In the genomic region with DNA sequence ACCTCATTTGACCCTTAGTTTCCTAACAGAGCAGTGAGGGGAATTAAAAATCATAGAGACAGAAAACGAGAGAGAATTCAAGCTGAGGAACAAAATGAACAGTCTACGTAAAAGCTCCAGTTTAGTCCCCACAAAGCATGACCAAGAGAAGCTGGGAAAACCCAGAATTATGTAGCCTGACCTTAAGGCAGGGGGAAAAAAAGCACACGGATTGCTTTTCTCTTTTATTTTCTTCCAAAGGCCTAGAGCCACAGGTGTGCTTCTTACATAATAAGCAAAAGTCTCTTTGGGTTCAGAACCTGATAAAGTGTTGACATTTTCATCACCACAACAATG, we compare ENCODE assay signal across 1 cellular context.
TF ChIP-seq lines count a peak whose summit lies in the region.

No MANE protein-coding gene starts in this region.

TF ChIP-seq in HCT116, 20 proteins besides CTCF, POLR2A, EP300 and RAD21:
- TF ChIP-seq, protein P1, sequence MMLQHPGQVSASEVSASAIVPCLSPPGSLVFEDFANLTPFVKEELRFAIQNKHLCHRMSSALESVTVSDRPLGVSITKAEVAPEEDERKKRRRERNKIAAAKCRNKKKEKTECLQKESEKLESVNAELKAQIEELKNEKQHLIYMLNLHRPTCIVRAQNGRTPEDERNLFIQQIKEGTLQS (IDR thresholded peaks at IDR 0.05), result no peak
- TF ChIP-seq SIN3A (IDR thresholded peaks at IDR 0.05; ENCODE audit: low read depth) (no peak), JUND (IDR thresholded peaks at IDR 0.05) (no peak), SRF (IDR thresholded peaks at IDR 0.05; ENCODE audit: low read depth) (no peak), CBX3 (IDR thresholded peaks at IDR 0.05; ENCODE audit: low read depth) (no peak), FOSL1 (IDR thresholded peaks at IDR 0.05; ENCODE audit: low read depth) (no peak), YY1 (IDR thresholded peaks at IDR 0.05; ENCODE audit: extremely low read depth, insufficient replicate concordance, low read depth, low read length) (no peak), POLR2AphosphoS5 (IDR thresholded peaks at IDR 0.05; ENCODE audit: low read depth, low read length) (no peak), CEBPB (IDR thresholded peaks at IDR 0.05; ENCODE audit: low read depth) (no peak), TCF7L2 (IDR thresholded peaks at IDR 0.05; ENCODE audit: borderline replicate concordance, extremely low read depth, insufficient read depth, insufficient read length) (no peak), ZFX (IDR thresholded peaks at IDR 0.05) (no peak), EZH2phosphoT487 (IDR thresholded peaks at IDR 0.05; ENCODE audit: borderline replicate concordance) (no peak), ELF1 (IDR thresholded peaks at IDR 0.05; ENCODE audit: borderline replicate concordance, low read depth) (no peak), EGR1 (IDR thresholded peaks at IDR 0.05; ENCODE audit: low read depth) (no peak), SP1 (IDR thresholded peaks at IDR 0.05; ENCODE audit: low read depth) (no peak), ZNF274 (IDR thresholded peaks at IDR 0.05; ENCODE audit: low read depth, low read length) (no peak), EZH2 (IDR thresholded peaks at IDR 0.05) (no peak)
- TF ChIP-seq, protein P2, sequence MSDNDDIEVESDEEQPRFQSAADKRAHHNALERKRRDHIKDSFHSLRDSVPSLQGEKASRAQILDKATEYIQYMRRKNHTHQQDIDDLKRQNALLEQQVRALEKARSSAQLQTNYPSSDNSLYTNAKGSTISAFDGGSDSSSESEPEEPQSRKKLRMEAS (IDR thresholded peaks at IDR 0.05), result no peak
- TF ChIP-seq, protein P3, sequence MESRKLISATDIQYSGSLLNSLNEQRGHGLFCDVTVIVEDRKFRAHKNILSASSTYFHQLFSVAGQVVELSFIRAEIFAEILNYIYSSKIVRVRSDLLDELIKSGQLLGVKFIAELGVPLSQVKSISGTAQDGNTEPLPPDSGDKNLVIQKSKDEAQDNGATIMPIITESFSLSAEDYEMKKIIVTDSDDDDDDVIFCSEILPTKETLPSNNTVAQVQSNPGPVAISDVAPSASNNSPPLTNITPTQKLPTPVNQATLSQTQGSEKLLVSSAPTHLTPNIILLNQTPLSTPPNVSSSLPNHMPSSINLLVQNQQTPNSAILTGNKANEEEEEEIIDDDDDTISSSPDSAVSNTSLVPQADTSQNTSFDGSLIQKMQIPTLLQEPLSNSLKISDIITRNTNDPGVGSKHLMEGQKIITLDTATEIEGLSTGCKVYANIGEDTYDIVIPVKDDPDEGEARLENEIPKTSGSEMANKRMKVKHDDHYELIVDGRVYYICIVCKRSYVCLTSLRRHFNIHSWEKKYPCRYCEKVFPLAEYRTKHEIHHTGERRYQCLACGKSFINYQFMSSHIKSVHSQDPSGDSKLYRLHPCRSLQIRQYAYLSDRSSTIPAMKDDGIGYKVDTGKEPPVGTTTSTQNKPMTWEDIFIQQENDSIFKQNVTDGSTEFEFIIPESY (IDR thresholded peaks at IDR 0.05; ENCODE audit: extremely low read depth, insufficient replicate concordance, low read length), result no peak
- TF ChIP-seq, protein P4, sequence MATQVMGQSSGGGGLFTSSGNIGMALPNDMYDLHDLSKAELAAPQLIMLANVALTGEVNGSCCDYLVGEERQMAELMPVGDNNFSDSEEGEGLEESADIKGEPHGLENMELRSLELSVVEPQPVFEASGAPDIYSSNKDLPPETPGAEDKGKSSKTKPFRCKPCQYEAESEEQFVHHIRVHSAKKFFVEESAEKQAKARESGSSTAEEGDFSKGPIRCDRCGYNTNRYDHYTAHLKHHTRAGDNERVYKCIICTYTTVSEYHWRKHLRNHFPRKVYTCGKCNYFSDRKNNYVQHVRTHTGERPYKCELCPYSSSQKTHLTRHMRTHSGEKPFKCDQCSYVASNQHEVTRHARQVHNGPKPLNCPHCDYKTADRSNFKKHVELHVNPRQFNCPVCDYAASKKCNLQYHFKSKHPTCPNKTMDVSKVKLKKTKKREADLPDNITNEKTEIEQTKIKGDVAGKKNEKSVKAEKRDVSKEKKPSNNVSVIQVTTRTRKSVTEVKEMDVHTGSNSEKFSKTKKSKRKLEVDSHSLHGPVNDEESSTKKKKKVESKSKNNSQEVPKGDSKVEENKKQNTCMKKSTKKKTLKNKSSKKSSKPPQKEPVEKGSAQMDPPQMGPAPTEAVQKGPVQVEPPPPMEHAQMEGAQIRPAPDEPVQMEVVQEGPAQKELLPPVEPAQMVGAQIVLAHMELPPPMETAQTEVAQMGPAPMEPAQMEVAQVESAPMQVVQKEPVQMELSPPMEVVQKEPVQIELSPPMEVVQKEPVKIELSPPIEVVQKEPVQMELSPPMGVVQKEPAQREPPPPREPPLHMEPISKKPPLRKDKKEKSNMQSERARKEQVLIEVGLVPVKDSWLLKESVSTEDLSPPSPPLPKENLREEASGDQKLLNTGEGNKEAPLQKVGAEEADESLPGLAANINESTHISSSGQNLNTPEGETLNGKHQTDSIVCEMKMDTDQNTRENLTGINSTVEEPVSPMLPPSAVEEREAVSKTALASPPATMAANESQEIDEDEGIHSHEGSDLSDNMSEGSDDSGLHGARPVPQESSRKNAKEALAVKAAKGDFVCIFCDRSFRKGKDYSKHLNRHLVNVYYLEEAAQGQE (IDR thresholded peaks at IDR 0.05; ENCODE audit: low read depth), result no peak
